In genomic region chr16:17362946-17363345, GRCh38 we compare ENCODE assay signal across 17 cellular contexts.
DNase-seq lines count a peak whose midpoint lies in the region; ATAC-seq lines count a peak whose summit lies in the region.
"Had no signal": no experiment of that assay in that cellular context is flagged by ENCODE, and none has a peak within 500 bp of the region (broad histone marks: within the 10 kb centered on the region; RNA-seq: fewer than 3 reads in every experiment).

No MANE protein-coding gene starts in this region.

- H3K4me2 ChIP-seq in trophoblast cell (ENCODE audit: low read length) = no peak overlapping the region

- no peak overlapping the region for H3K4me3 ChIP-seq in ACC112 (ENCODE audit: low read depth, low read length)
- H3K4me3 ChIP-seq in CD4-positive, CD25-positive, alpha-beta regulatory T cell (ENCODE audit: low read depth, low read length) = no peak overlapping the region
- no peak overlapping the region for H3K4me3 ChIP-seq in trophoblast cell (ENCODE audit: low read depth, low read length)
- H3K4me3 ChIP-seq: right lobe of liver had no signal

- peak overlapping the region in 3 of 4 donors; percentile 28 to 77 (median 56) for H3K4me3 Mint-ChIP-seq in CD4-positive, CD25-positive, alpha-beta regulatory T cell
- no peak overlapping the region for H3K4me3 Mint-ChIP-seq in activated CD4-positive, alpha-beta memory T cell treated with anti-CD3 and anti-CD28 coated beads, Interleukin-2, amount 10 ng/mL, durations not matched to agents 7 days and 5 days
- H3K4me3 Mint-ChIP-seq in memory B cell = no peak overlapping the region

- no peaks in the 10 kb centered on the region for H3K36me3 ChIP-seq in ACC112 (ENCODE audit: insufficient read depth, low read length)
- no peaks in the 10 kb centered on the region for H3K36me3 ChIP-seq in CD4-positive, CD25-positive, alpha-beta regulatory T cell (ENCODE audit: control insufficient read depth, insufficient read depth, low read length)
- H3K36me3 ChIP-seq in trophoblast cell (ENCODE audit: control insufficient read depth in 1 of 2, insufficient read depth in 2 of 2, low read length in 2 of 2) = no peaks in the 10 kb centered on the region
- H3K36me3 ChIP-seq: right lobe of liver had no signal

- H3K27me3 ChIP-seq in ACC112 (ENCODE audit: insufficient read depth, low read length) (no peaks in the 10 kb centered on the region), trophoblast cell (ENCODE audit: insufficient read depth, low read length) (no peaks in the 10 kb centered on the region)
- no peaks in the 10 kb centered on the region for H3K27me3 ChIP-seq in CD4-positive, CD25-positive, alpha-beta regulatory T cell (ENCODE audit: control insufficient read depth, insufficient read depth, low read length)
- H3K27me3 ChIP-seq: foreskin keratinocyte, right lobe of liver had no signal

- peaks cover 84% of the 10 kb centered on the region for H3K4me1 ChIP-seq in ACC112 (ENCODE audit: control insufficient read depth, insufficient read depth, low read length, unreplicated experiment)
- peaks cover 100% of the 10 kb centered on the region for H3K4me1 ChIP-seq in CD4-positive, CD25-positive, alpha-beta regulatory T cell (ENCODE audit: control insufficient read depth, insufficient read depth, low read length, poor library complexity, severe bottlenecking)
- no peaks in the 10 kb centered on the region for H3K4me1 ChIP-seq in trophoblast cell (ENCODE audit: control insufficient read depth in 1 of 2, insufficient read depth in 2 of 2, low read length in 2 of 2)
- H3K4me1 ChIP-seq: right lobe of liver had no signal

- H3K18ac ChIP-seq in trophoblast cell (ENCODE audit: low read length) = no peak overlapping the region

- ATAC-seq in CD4-positive, CD25-positive, alpha-beta regulatory T cell (ENCODE audit: low read depth in 2 of 2) = no peak
- no peak for ATAC-seq in memory B cell (ENCODE audit: low read depth)
- no peak for ATAC-seq in HG02840 (IDR thresholded peaks at IDR 0.05; ENCODE audit: low FRiP score, unreplicated experiment)
- ATAC-seq: activated CD4-positive, CD25-positive, alpha-beta regulatory T cell treated with anti-CD3 and anti-CD28 coated beads, Interleukin-2, amount 50 U/mL, for 24 hours; foreskin keratinocyte; right lobe of liver had no signal

- H2AK5ac ChIP-seq in trophoblast cell (ENCODE audit: low read length) = no peak overlapping the region

- H3K23ac ChIP-seq in trophoblast cell (ENCODE audit: low read length) = no peak overlapping the region

- H3K36me3 Mint-ChIP-seq in CD4-positive, CD25-positive, alpha-beta regulatory T cell = no peaks in the 10 kb centered on the region
- H3K36me3 Mint-ChIP-seq in activated CD4-positive, alpha-beta memory T cell treated with anti-CD3 and anti-CD28 coated beads, Interleukin-2, amount 10 ng/mL, durations not matched to agents 7 days and 5 days (ENCODE audit: low read depth) = peaks cover 41% of the 10 kb centered on the region
- peaks cover 2% of the 10 kb centered on the region for H3K36me3 Mint-ChIP-seq in memory B cell

- H4K91ac ChIP-seq in trophoblast cell (ENCODE audit: low read depth, low read length) = no peak overlapping the region

- POLR2A ChIA-PET in activated CD4-positive, alpha-beta memory T cell treated with anti-CD3 and anti-CD28 coated beads, Interleukin-2, amount 10 ng/mL, durations not matched to agents 7 days and 5 days (lab: Charles Lee) = interaction anchor here (1.3 to 15.6 kb wide), 2 partner anchors 8 to 19 kb away, joined by 4 to 353 read pairs; no protein-coding TSS in a partner anchor

- no peak overlapping the region for H2BK120ac ChIP-seq in trophoblast cell (ENCODE audit: insufficient read depth, low read length, poor library complexity)

- H2AFZ ChIP-seq in ACC112 (ENCODE audit: low read length, unreplicated experiment) (no peak overlapping the region), trophoblast cell (ENCODE audit: insufficient read depth, low read length, poor library complexity) (no peak overlapping the region)

- H3K79me2 ChIP-seq in ACC112 (ENCODE audit: control insufficient read depth, insufficient read depth, low read length, unreplicated experiment) (peaks cover 46% of the 10 kb centered on the region), trophoblast cell (ENCODE audit: control insufficient read depth, insufficient read depth, low read length, poor library complexity) (no peaks in the 10 kb centered on the region)

- DNase-seq in CD4-positive, CD25-positive, alpha-beta regulatory T cell = no peak
- DNase-seq in activated CD4-positive, alpha-beta memory T cell treated with anti-CD3 and anti-CD28 coated beads, Interleukin-2, amount 10 ng/mL, durations not matched to agents 7 days and 5 days = no peak
- DNase-seq in memory B cell (ENCODE audit: low spot score in 2 of 2) (no peak), foreskin melanocyte (no peak), trophoblast cell (no peak)
- DNase-seq: activated T-cell treated with anti-CD3 and anti-CD28 coated beads for 4 hours; aorta; foreskin keratinocyte; kidney glomerular epithelial cell; NCI-H1694; NCI-H2227 treated with DMSO at 0.1 percent for 48 hours; NK-92 treated with Interleukin-12 subunit alpha and Interleukin-12 subunit beta, amount 100 ng/mL, for 24 hours; right lobe of liver had no signal

- peaks cover 4% of the 10 kb centered on the region for H3K27me3 Mint-ChIP-seq in CD4-positive, CD25-positive, alpha-beta regulatory T cell
- no peaks in the 10 kb centered on the region for H3K27me3 Mint-ChIP-seq in activated CD4-positive, alpha-beta memory T cell treated with anti-CD3 and anti-CD28 coated beads, Interleukin-2, amount 10 ng/mL, durations not matched to agents 7 days and 5 days
- H3K27me3 Mint-ChIP-seq in memory B cell = no peaks in the 10 kb centered on the region

- peak overlapping the region; percentile 91 to 99 (median 98) for H3K27ac Mint-ChIP-seq in CD4-positive, CD25-positive, alpha-beta regulatory T cell
- H3K27ac Mint-ChIP-seq in activated CD4-positive, alpha-beta memory T cell treated with anti-CD3 and anti-CD28 coated beads, Interleukin-2, amount 10 ng/mL, durations not matched to agents 7 days and 5 days = peak overlapping the region; percentile 42
- H3K27ac Mint-ChIP-seq in memory B cell = peak overlapping the region; percentile 85

- CTCF ChIA-PET in activated CD4-positive, alpha-beta memory T cell treated with anti-CD3 and anti-CD28 coated beads, Interleukin-2, amount 10 ng/mL, durations not matched to agents 7 days and 5 days (lab: Charles Lee) = interaction anchor here (1.0 kb wide), 1 partner anchor 10 kb away, joined by 3 read pairs; no protein-coding TSS in a partner anchor

- no peak overlapping the region for H3K14ac ChIP-seq in trophoblast cell (ENCODE audit: low read length)

- WGBS in trophoblast cell (ENCODE audit: extremely low coverage, insufficient coverage, insufficient read length) = no CpG with 5 or more reads among the region's 4 CpGs

- H3K9ac ChIP-seq in trophoblast cell (ENCODE audit: low read length) = no peak overlapping the region

- peaks cover 38 to 98% (median 91%) of the 10 kb centered on the region in 4 donors for H3K4me1 Mint-ChIP-seq in CD4-positive, CD25-positive, alpha-beta regulatory T cell
- H3K4me1 Mint-ChIP-seq in activated CD4-positive, alpha-beta memory T cell treated with anti-CD3 and anti-CD28 coated beads, Interleukin-2, amount 10 ng/mL, durations not matched to agents 7 days and 5 days = peaks cover 95% of the 10 kb centered on the region
- peaks cover 53% of the 10 kb centered on the region for H3K4me1 Mint-ChIP-seq in memory B cell

- H4K12ac ChIP-seq in trophoblast cell (ENCODE audit: low read depth, low read length) = no peak overlapping the region

- 0 out of 2 replicates have a peak overlapping the region, but pooled peaks have one; percentile 1 for H3K27ac ChIP-seq in ACC112 (ENCODE audit: low read depth, low read length)
- peak overlapping the region; percentile 95 for H3K27ac ChIP-seq in CD4-positive, CD25-positive, alpha-beta regulatory T cell (ENCODE audit: insufficient read depth, low read length, poor library complexity, severe bottlenecking)
- H3K27ac ChIP-seq in trophoblast cell (ENCODE audit: low read depth, low read length) = no peak overlapping the region
- H3K27ac ChIP-seq: foreskin keratinocyte, right lobe of liver, RWPE1 had no signal

- no peaks in the 10 kb centered on the region for H3K79me1 ChIP-seq in trophoblast cell (ENCODE audit: low read length)

- H2BK12ac ChIP-seq in trophoblast cell (ENCODE audit: low read length) = no peak overlapping the region

- H3K4ac ChIP-seq in trophoblast cell (ENCODE audit: low read depth, low read length) = no peak overlapping the region

- H3K9me3 Mint-ChIP-seq in CD4-positive, CD25-positive, alpha-beta regulatory T cell = no peaks in the 10 kb centered on the region
- peaks cover 2% of the 10 kb centered on the region for H3K9me3 Mint-ChIP-seq in activated CD4-positive, alpha-beta memory T cell treated with anti-CD3 and anti-CD28 coated beads, Interleukin-2, amount 10 ng/mL, durations not matched to agents 7 days and 5 days
- peaks cover 2% of the 10 kb centered on the region for H3K9me3 Mint-ChIP-seq in memory B cell

- H3K9me3 ChIP-seq in CD4-positive, CD25-positive, alpha-beta regulatory T cell (ENCODE audit: control insufficient read depth in 2 of 2, low read length in 2 of 2) = no peaks in the 10 kb centered on the region
- H3K9me3 ChIP-seq in trophoblast cell (ENCODE audit: insufficient read depth, low read depth, low read length) = no peaks in the 10 kb centered on the region
- H3K9me3 ChIP-seq: right lobe of liver had no signal

- no peak overlapping the region for H4K8ac ChIP-seq in trophoblast cell (ENCODE audit: low read depth, low read length)

- no peak overlapping the region for H2BK5ac ChIP-seq in trophoblast cell (ENCODE audit: low read depth, low read length, poor library complexity)

Comparison
In these comparisons a context has a peak if more than half of its experiments do, and no peak if none do; other contexts are left out.
1. H3K27ac Mint-ChIP-seq: peak in every context shown above with its lines; median percentile 98 in CD4-positive, CD25-positive, alpha-beta regulatory T cell; 85 in memory B cell; 42 in activated CD4-positive, alpha-beta memory T cell treated with anti-CD3 and anti-CD28 coated beads, Interleukin-2, amount 10 ng/mL, durations not matched to agents 7 days and 5 days.
2. H3K4me3 Mint-ChIP-seq: peak in CD4-positive, CD25-positive, alpha-beta regulatory T cell (3 of 4); none in activated CD4-positive, alpha-beta memory T cell treated with anti-CD3 and anti-CD28 coated beads, Interleukin-2, amount 10 ng/mL, durations not matched to agents 7 days and 5 days (single experiment) and memory B cell (single experiment).